31 cellular contexts compared by ENCODE assay signal in the genomic region with DNA sequence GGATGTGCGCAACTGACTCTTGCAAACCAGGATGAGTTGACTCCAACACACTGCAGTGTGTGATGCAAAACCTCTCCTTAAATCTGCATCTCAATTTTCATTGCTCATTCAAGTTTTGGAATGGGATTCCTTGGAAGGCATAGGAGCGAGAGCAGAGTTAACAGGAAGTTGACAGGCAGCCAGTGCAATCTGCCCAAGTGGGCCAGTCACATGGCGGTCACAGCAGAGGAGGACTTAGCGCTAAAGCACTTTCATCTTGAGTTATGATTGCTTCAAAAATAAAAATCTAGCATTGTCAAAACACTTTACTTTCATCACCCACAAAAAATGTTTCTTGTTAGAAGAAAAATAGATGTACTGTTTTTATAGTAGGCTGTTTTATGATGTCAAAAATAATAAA.
"Had no signal": no experiment of that assay in that cellular context is flagged by ENCODE, and none has a peak within 500 bp of the region (broad histone marks: within the 10 kb centered on the region; RNA-seq: fewer than 3 reads in every experiment).

No MANE protein-coding gene starts in this region.

- H3K27me3 ChIP-seq: ascending aorta, brain microvascular endothelial cell, cardiac muscle cell, colonic mucosa, esophagus squamous epithelium, gastroesophageal sphincter, heart right ventricle had no signal

- H3K4me3 ChIP-seq: ascending aorta, cardiac muscle cell, colonic mucosa, esophagus squamous epithelium, gastroesophageal sphincter, heart right ventricle had no signal

- H3K9me3 Mint-ChIP-seq: activated naive CD4-positive, alpha-beta T cell treated with anti-CD3 and anti-CD28 coated beads, Interleukin-2, amount 10 ng/mL, durations not matched to agents 7 days and 5 days; activated naive CD8-positive, alpha-beta T cell treated with anti-CD3 and anti-CD28 coated beads, Interleukin-2, amount 10 ng/mL, durations not matched to agents 7 days and 5 days; T-helper 1 cell treated with Interleukin-12 subunit alpha and Interleukin-12 subunit beta and Interleukin-4 antibody, amounts not matched to agents 30 μg/mL and 1 μg/mL, for 36 hours had no signal

- H3K27me3 Mint-ChIP-seq: activated B cell treated with CpG ODN at 0.5 μM for 24 hours; activated CD8-positive, alpha-beta memory T cell treated with anti-CD3 and anti-CD28 coated beads, Interleukin-2, amount 10 ng/mL, durations not matched to agents 7 days and 5 days; activated naive CD4-positive, alpha-beta T cell treated with anti-CD3 and anti-CD28 coated beads, Interleukin-2, amount 10 ng/mL, durations not matched to agents 7 days and 5 days; activated naive CD8-positive, alpha-beta T cell treated with anti-CD3 and anti-CD28 coated beads, Interleukin-2, amount 10 ng/mL, durations not matched to agents 7 days and 5 days; T-cell had no signal

- H3K27ac ChIP-seq: ascending aorta, brain microvascular endothelial cell, cardiac muscle cell, colonic mucosa, epithelial cell of prostate, esophagus squamous epithelium, gastroesophageal sphincter, heart right ventricle, WERI-Rb-1 had no signal

- DNase-seq: activated B cell treated with CpG ODN at 0.5 μM for 24 hours; activated CD4-positive, alpha-beta T cell treated with anti-CD3 and anti-CD28 coated beads for 48 hours; activated CD4-positive, alpha-beta T cell treated with anti-CD3 and anti-CD28 coated beads, Interleukin-2, amount 50 U/mL, for 1 hour; activated CD4-positive, alpha-beta T cell treated with anti-CD3 and anti-CD28 coated beads, Interleukin-2, amount 50 U/mL, for 48 hours; activated CD8-positive, alpha-beta memory T cell treated with anti-CD3 and anti-CD28 coated beads, Interleukin-2, amount 10 ng/mL, durations not matched to agents 7 days and 5 days; activated CD8-positive, alpha-beta memory T cell treated with anti-CD3 and anti-CD28 coated beads, Interleukin-2, amount 50 U/mL, for 4 hours; activated CD8-positive, alpha-beta T cell treated with anti-CD3 and anti-CD28 coated beads, Interleukin-2, amount 10 ng/mL, durations not matched to agents 7 days and 5 days; activated gamma-delta T cell; activated naive CD4-positive, alpha-beta T cell; activated naive CD4-positive, alpha-beta T cell treated with anti-CD3 and anti-CD28 coated beads, Interleukin-2, amount 10 ng/mL, durations not matched to agents 7 days and 5 days; activated naive CD8-positive, alpha-beta T cell treated with anti-CD3 and anti-CD28 coated beads, Interleukin-2, amount 10 ng/mL, durations not matched to agents 7 days and 5 days; activated T-cell treated with anti-CD3 and anti-CD28 coated beads, Interleukin-2, amount 50 U/mL, for 1 hour; activated T-cell treated with anti-CD3 and anti-CD28 coated beads, Interleukin-2, amount 50 U/mL, for 72 hours; brain microvascular endothelial cell; central memory CD4-positive, alpha-beta T cell; cerebellar nuclear complex; colonic mucosa; effector CD8-positive, alpha-beta T cell; esophagus squamous epithelium; foreskin melanocyte; heart right ventricle; T-cell; T-helper 9 cell; WERI-Rb-1 had no signal

- H3K4me1 ChIP-seq: ascending aorta, colonic mucosa, esophagus squamous epithelium, gastroesophageal sphincter, heart right ventricle had no signal

- H3K9me3 ChIP-seq: ascending aorta, colonic mucosa, gastroesophageal sphincter had no signal

- H3K4me1 Mint-ChIP-seq: activated B cell treated with CpG ODN at 0.5 μM for 24 hours; activated CD8-positive, alpha-beta memory T cell treated with anti-CD3 and anti-CD28 coated beads, Interleukin-2, amount 10 ng/mL, durations not matched to agents 7 days and 5 days; activated naive CD4-positive, alpha-beta T cell treated with anti-CD3 and anti-CD28 coated beads, Interleukin-2, amount 10 ng/mL, durations not matched to agents 7 days and 5 days; activated naive CD8-positive, alpha-beta T cell treated with anti-CD3 and anti-CD28 coated beads, Interleukin-2, amount 10 ng/mL, durations not matched to agents 7 days and 5 days; T-cell had no signal

- H3K36me3 ChIP-seq: ascending aorta, brain microvascular endothelial cell, cardiac muscle cell, colonic mucosa, esophagus squamous epithelium, gastroesophageal sphincter, heart right ventricle, WERI-Rb-1 had no signal

- FAIRE-seq: endothelial cell of umbilical vein had no signal

- H3K4me3 Mint-ChIP-seq: activated B cell treated with CpG ODN at 0.5 μM for 24 hours; activated CD8-positive, alpha-beta memory T cell treated with anti-CD3 and anti-CD28 coated beads, Interleukin-2, amount 10 ng/mL, durations not matched to agents 7 days and 5 days; activated CD8-positive, alpha-beta T cell treated with anti-CD3 and anti-CD28 coated beads, Interleukin-2, amount 10 ng/mL, durations not matched to agents 7 days and 5 days; activated naive CD4-positive, alpha-beta T cell treated with anti-CD3 and anti-CD28 coated beads, Interleukin-2, amount 10 ng/mL, durations not matched to agents 7 days and 5 days; activated naive CD8-positive, alpha-beta T cell treated with anti-CD3 and anti-CD28 coated beads, Interleukin-2, amount 10 ng/mL, durations not matched to agents 7 days and 5 days; activated T-cell treated with anti-CD3 and anti-CD28 coated beads, Interleukin-2, amount 50 U/mL, for 72 hours; T-cell; T-helper 1 cell treated with Interleukin-12 subunit alpha and Interleukin-12 subunit beta and Interleukin-4 antibody, amounts not matched to agents 30 μg/mL and 1 μg/mL, for 36 hours had no signal

- H3K27ac Mint-ChIP-seq: activated B cell treated with CpG ODN at 0.5 μM for 24 hours; activated CD8-positive, alpha-beta memory T cell treated with anti-CD3 and anti-CD28 coated beads, Interleukin-2, amount 10 ng/mL, durations not matched to agents 7 days and 5 days; activated CD8-positive, alpha-beta T cell treated with anti-CD3 and anti-CD28 coated beads, Interleukin-2, amount 10 ng/mL, durations not matched to agents 7 days and 5 days; activated naive CD4-positive, alpha-beta T cell treated with anti-CD3 and anti-CD28 coated beads, Interleukin-2, amount 10 ng/mL, durations not matched to agents 7 days and 5 days; activated naive CD4-positive, alpha-beta T cell treated with anti-CD3 and anti-CD28 coated beads, Interleukin-2, amount 50 U/mL, for 72 hours; activated naive CD8-positive, alpha-beta T cell treated with anti-CD3 and anti-CD28 coated beads, Interleukin-2, amount 10 ng/mL, durations not matched to agents 7 days and 5 days; activated T-cell treated with anti-CD3 and anti-CD28 coated beads, Interleukin-2, amount 50 U/mL, for 72 hours; T-cell; T-helper 1 cell treated with Interleukin-12 subunit alpha and Interleukin-12 subunit beta and Interleukin-4 antibody, amounts not matched to agents 30 μg/mL and 1 μg/mL, for 36 hours had no signal

- H3K36me3 Mint-ChIP-seq: activated CD8-positive, alpha-beta memory T cell treated with anti-CD3 and anti-CD28 coated beads, Interleukin-2, amount 10 ng/mL, durations not matched to agents 7 days and 5 days; activated naive CD4-positive, alpha-beta T cell treated with anti-CD3 and anti-CD28 coated beads, Interleukin-2, amount 10 ng/mL, durations not matched to agents 7 days and 5 days; activated naive CD4-positive, alpha-beta T cell treated with anti-CD3 and anti-CD28 coated beads, Interleukin-2, amount 50 U/mL, for 72 hours; activated naive CD8-positive, alpha-beta T cell treated with anti-CD3 and anti-CD28 coated beads, Interleukin-2, amount 10 ng/mL, durations not matched to agents 7 days and 5 days; T-cell had no signal
